ENCODE assay signal across 12 cellular contexts in the genomic region with DNA sequence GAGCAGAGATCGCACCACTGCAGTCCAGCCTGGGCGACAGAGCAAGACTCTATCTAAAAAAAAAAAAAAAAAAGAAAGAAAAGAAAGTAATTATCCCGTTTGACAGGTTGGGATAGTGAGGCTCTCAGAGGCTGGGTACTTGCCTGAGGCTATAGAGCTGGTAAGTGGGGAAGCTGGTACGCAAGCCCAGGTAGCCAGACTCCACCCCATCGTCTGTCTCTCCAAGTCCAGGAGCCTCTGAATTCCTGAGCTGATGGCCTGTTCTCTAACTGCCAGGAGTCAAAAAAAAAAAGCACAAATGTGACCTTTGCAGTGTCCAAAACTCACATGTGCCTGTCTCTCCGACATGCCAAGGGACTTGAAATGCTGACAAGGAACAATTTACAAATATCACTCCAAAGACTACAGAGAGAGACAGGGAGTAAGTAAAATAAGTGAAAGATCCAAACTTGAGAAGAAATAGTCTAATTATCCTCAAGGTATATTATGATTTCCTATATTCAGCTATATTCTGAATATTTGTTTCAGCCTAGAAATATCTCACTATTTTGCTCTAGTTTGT.
DNase-seq lines count a peak whose midpoint lies in the region; ATAC-seq, FAIRE-seq and TF ChIP-seq lines count a peak whose summit lies in the region.
"Had no signal": no experiment of that assay in that cellular context is flagged by ENCODE, and none has a peak within 500 bp of the region (broad histone marks: within the 10 kb centered on the region; RNA-seq: fewer than 3 reads in every experiment).

No MANE protein-coding gene starts in this region.

- H3K4me3 ChIP-seq in right atrium auricular region (no peak overlapping the region), K562 (no peak overlapping the region), right lobe of liver (no peak overlapping the region)
- H3K4me3 ChIP-seq: HAP-1 had no signal

- H3K9me1 ChIP-seq in K562 (ENCODE audit: control insufficient read depth, insufficient read depth, low read length): no peaks in the 10 kb centered on the region

- TF ChIP-seq CTCF in right atrium auricular region (IDR thresholded peaks at IDR 0.05) (no peak), K562 (IDR thresholded peaks at IDR 0.05 in 2 of 3, conservative IDR thresholded peaks at IDR 0.05 in 1 of 3; ENCODE audit: insufficient read depth in 2 of 3, low read depth in 1 of 3, low read length in 3 of 3) (no peak), right lobe of liver (IDR thresholded peaks at IDR 0.05) (no peak)

- H3K36me3 ChIP-seq in right atrium auricular region (no peaks in the 10 kb centered on the region), K562 (ENCODE audit: control insufficient read depth, insufficient read depth, low read length) (no peaks in the 10 kb centered on the region), right lobe of liver (no peaks in the 10 kb centered on the region)
- H3K36me3 ChIP-seq: HAP-1 had no signal

- CTCF ChIA-PET in K562 (lab: Yijun Ruan, JAX; ENCODE audit: low intra/inter-chr PET ratio): no interaction called here

- H3K27ac ChIP-seq in right atrium auricular region (no peak overlapping the region), K562 (ENCODE audit: extremely low read depth, low read depth, low read length) (no peak overlapping the region), right lobe of liver (no peak overlapping the region)

- H3K4me1 ChIP-seq in right atrium auricular region: no peaks in the 10 kb centered on the region
- H3K4me1 ChIP-seq in K562 (replicated peaks in 1 of 2; ENCODE audit: control insufficient read depth in 2 of 2, insufficient read depth in 2 of 2, low read length in 2 of 2): no peaks in the 10 kb centered on the region
- no peaks in the 10 kb centered on the region for H3K4me1 ChIP-seq in right lobe of liver
- H3K4me1 ChIP-seq: Caco-2, HAP-1 had no signal

- in situ Hi-C loops in K562 (cut with MboI): no loop called here

- H3K9me3 ChIP-seq in right atrium auricular region (no peaks in the 10 kb centered on the region), K562 (replicated peaks; ENCODE audit: control insufficient read depth, insufficient read depth, low read depth, low read length) (peaks cover 5% of the 10 kb centered on the region; the same call in 1 of the 2 replicates), right lobe of liver (no peaks in the 10 kb centered on the region)
- H3K9me3 ChIP-seq: Caco-2, HAP-1 had no signal

- BruUV-seq in K562 (replicated peaks; lab: Mats Ljungman, UMichigan): no TSS peak

- no peak for FAIRE-seq in K562 (lab: Jason Lieb, UNC)
- FAIRE-seq: A204.1, H1 had no signal

- no peak for TF ChIP-seq EP300 in K562 (IDR thresholded peaks at IDR 0.05; ENCODE audit: low read length)

- POLR2A ChIA-PET in K562 (lab: Yijun Ruan, JAX): no interaction called here

- H3K4me2 ChIP-seq in K562 (ENCODE audit: insufficient read depth, low read length): no peak overlapping the region

- H4K20me1 ChIP-seq in K562 (replicated peaks; ENCODE audit: control insufficient read depth, insufficient read depth, low read length): no peaks in the 10 kb centered on the region

- no peak overlapping the region for H3K9ac ChIP-seq in K562 (ENCODE audit: insufficient read depth in 1 of 2, low read depth in 2 of 2, low read length in 2 of 2)

- H3K27me3 ChIP-seq in right atrium auricular region (no peaks in the 10 kb centered on the region), K562 (ENCODE audit: control insufficient read depth in 2 of 2, insufficient read depth in 2 of 2, low read length in 2 of 2) (no peaks in the 10 kb centered on the region), right lobe of liver (no peaks in the 10 kb centered on the region)

- ATAC-seq in left ventricle myocardium superior: peak; percentile 38
- no peak for ATAC-seq in K562
- peak in 3 of 4 donors; percentile 32 to 46 (median 36) for ATAC-seq in right lobe of liver

- intact Hi-C loops in left ventricle myocardium superior (cut with micrococcal nuclease): no loop called here
- intact Hi-C loops in K562 (cut with micrococcal nuclease): no loop called here
- intact Hi-C loops in right lobe of liver (cut with DNase I): no loop called here

- TF ChIP-seq POLR2A in K562 (conservative IDR thresholded peaks at IDR 0.05) (no peak), right lobe of liver (IDR thresholded peaks at IDR 0.05) (no peak)

- TF ChIP-seq RAD21 in K562 (CRISPR knock-in tag; conservative IDR thresholded peaks at IDR 0.05 in 1 of 2, IDR thresholded peaks at IDR 0.05 in 1 of 2): no peak

- no peaks in the 10 kb centered on the region for H3K79me2 ChIP-seq in K562 (ENCODE audit: control insufficient read depth, insufficient read depth, low read length)

- DNase-seq in left ventricle myocardium superior (no peak), right atrium auricular region (ENCODE audit: low spot score) (no peak), K562 (ENCODE audit: extremely low read depth in 1 of 4, low spot score in 3 of 4) (no peak), right lobe of liver (no peak), medulla oblongata (ENCODE audit: extremely low spot score) (no peak), AG08396 (ENCODE audit: low spot score) (no peak)
- no peak for DNase-seq in activated CD4-positive, alpha-beta T cell treated with anti-CD3 and anti-CD28 coated beads, Interleukin-2, amount 50 U/mL, for 48 hours
- DNase-seq: Caco-2; CD8-positive, alpha-beta memory T cell had no signal

- 46% methylated on average over 6 of the region's 6 CpGs for WGBS in K562 (ENCODE audit: insufficient coverage, low coverage, missing lambda C conversion rate)
- WGBS in right lobe of liver (ENCODE audit: insufficient coverage, low coverage, low lambda C conversion rate, missing lambda C conversion rate): 63% methylated on average over 3 of the region's 6 CpGs

- no peak overlapping the region for H2AFZ ChIP-seq in K562 (ENCODE audit: low read depth, low read length)

TF ChIP-seq in K562, 482 proteins besides CTCF, POLR2A, EP300 and RAD21 (continues in another document):
- TF ChIP-seq ZNF444 (CRISPR knock-in tag; IDR thresholded peaks at IDR 0.05) (no peak), BRD9 (IDR thresholded peaks at IDR 0.05; ENCODE audit: low read depth, partially characterized antibody) (no peak), POLR3A (IDR thresholded peaks at IDR 0.05; ENCODE audit: borderline replicate concordance, extremely low read depth, insufficient read depth, insufficient read length) (no peak), MAFF (IDR thresholded peaks at IDR 0.05; ENCODE audit: low read length) (0 out of 2 replicates have a peak, but pooled peaks have one; percentile 23), WHSC1 (IDR thresholded peaks at IDR 0.05; ENCODE audit: low read length) (no peak), HLTF (IDR thresholded peaks at IDR 0.05) (no peak), SNRNP70 (optimal IDR thresholded peaks at IDR 0.05; ENCODE audit: low read depth, low read length) (no peak), DLX4 (CRISPR knock-in tag; IDR thresholded peaks at IDR 0.05) (no peak), CBX8 (IDR thresholded peaks at IDR 0.05; ENCODE audit: borderline replicate concordance, extremely low read depth, low read depth, low read length, poor library complexity, severe bottlenecking) (no peak), CHCHD3 (CRISPR knock-in tag; IDR thresholded peaks at IDR 0.05) (no peak), BHLHE40 (IDR thresholded peaks at IDR 0.05; ENCODE audit: low read length) (no peak), ZNF212 (CRISPR knock-in tag; IDR thresholded peaks at IDR 0.05) (no peak), ZFP36 (IDR thresholded peaks at IDR 0.05; ENCODE audit: low read depth, low read length, partially characterized antibody) (no peak), NBN (IDR thresholded peaks at IDR 0.05; ENCODE audit: low read depth) (no peak), GATAD2A (IDR thresholded peaks at IDR 0.05) (no peak), HSF4 (CRISPR knock-in tag; IDR thresholded peaks at IDR 0.05; ENCODE audit: borderline replicate concordance) (no peak)
- TF ChIP-seq, protein P1, sequence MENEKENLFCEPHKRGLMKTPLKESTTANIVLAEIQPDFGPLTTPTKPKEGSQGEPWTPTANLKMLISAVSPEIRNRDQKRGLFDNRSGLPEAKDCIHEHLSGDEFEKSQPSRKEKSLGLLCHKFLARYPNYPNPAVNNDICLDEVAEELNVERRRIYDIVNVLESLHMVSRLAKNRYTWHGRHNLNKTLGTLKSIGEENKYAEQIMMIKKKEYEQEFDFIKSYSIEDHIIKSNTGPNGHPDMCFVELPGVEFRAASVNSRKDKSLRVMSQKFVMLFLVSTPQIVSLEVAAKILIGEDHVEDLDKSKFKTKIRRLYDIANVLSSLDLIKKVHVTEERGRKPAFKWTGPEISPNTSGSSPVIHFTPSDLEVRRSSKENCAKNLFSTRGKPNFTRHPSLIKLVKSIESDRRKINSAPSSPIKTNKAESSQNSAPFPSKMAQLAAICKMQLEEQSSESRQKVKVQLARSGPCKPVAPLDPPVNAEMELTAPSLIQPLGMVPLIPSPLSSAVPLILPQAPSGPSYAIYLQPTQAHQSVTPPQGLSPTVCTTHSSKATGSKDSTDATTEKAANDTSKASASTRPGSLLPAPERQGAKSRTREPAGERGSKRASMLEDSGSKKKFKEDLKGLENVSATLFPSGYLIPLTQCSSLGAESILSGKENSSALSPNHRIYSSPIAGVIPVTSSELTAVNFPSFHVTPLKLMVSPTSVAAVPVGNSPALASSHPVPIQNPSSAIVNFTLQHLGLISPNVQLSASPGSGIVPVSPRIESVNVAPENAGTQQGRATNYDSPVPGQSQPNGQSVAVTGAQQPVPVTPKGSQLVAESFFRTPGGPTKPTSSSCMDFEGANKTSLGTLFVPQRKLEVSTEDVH (IDR thresholded peaks at IDR 0.05; ENCODE audit: low read depth, partially characterized antibody): no peak
- TF ChIP-seq, protein P2, sequence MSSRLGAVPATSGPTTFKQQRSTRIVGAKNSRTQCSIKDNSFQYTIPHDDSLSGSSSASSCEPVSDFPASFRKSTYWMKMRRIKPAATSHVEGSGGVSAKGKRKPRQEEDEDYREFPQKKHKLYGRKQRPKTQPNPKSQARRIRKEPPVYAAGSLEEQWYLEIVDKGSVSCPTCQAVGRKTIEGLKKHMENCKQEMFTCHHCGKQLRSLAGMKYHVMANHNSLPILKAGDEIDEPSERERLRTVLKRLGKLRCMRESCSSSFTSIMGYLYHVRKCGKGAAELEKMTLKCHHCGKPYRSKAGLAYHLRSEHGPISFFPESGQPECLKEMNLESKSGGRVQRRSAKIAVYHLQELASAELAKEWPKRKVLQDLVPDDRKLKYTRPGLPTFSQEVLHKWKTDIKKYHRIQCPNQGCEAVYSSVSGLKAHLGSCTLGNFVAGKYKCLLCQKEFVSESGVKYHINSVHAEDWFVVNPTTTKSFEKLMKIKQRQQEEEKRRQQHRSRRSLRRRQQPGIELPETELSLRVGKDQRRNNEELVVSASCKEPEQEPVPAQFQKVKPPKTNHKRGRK (tag; IDR thresholded peaks at IDR 0.05): no peak
